8 cellular contexts compared by ENCODE assay signal in the genomic region with DNA sequence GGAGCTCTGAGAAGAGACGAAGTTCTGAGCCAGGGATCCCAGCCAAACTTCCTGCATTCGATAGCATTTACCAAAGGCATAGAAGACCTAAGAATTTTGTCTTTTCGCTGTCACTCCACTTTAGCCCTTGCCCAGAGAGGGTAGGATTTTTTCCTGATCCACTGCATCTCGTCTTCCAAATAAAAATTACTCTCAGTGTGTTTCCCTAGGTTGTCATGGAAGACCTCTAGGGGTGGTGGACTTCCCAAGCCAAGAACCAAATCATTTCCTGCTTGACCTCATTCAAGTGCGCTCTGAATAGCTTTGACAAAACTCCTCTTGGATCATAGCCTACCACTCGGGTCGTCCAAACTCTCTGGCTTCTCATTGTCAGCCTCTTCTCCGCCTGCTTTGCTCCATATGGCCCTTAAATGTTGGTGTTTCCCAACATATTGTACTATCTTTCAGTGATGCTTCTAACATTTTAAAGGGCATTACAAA. TPM values are rescaled to one million over a fixed set of nuclear protein-coding genes. Genes with fewer than 3 reads are reported as not detected.
DNase-seq lines count a peak whose midpoint lies in the region; ATAC-seq and TF ChIP-seq lines count a peak whose summit lies in the region.

No MANE protein-coding gene starts in this region.

- BruUV-seq in OCI-LY7 (replicated peaks; lab: Mats Ljungman, UMichigan), result no TSS peak

- peaks cover 27% of the 10 kb centered on the region for H3K79me2 ChIP-seq in OCI-LY7 (ENCODE audit: insufficient read depth, low read depth, low read length)

- no peak overlapping the region for H2BK120ac ChIP-seq in neuronal stem cell (ENCODE audit: low read depth, low read length)

- H3K18ac ChIP-seq in neuronal stem cell (ENCODE audit: low read length), result no peak overlapping the region

- no CpG with 5 or more reads among the region's 8 CpGs for WGBS in neuronal stem cell (ENCODE audit: extremely low coverage in 2 of 2, insufficient read length in 2 of 2, insufficient replicate concordance in 1 of 2), 2 donors

- H3K36me3 ChIP-seq in OCI-LY7 (ENCODE audit: insufficient read depth, low read length) (peaks cover 67% of the 10 kb centered on the region), neuronal stem cell (replicated peaks in 1 of 2; ENCODE audit: control insufficient read depth in 2 of 2, insufficient read depth in 2 of 2, low read length in 2 of 2) (peaks cover 2 to 49% of the 10 kb centered on the region in 2 donors)

- H4K20me1 ChIP-seq in OCI-LY7 (ENCODE audit: insufficient read depth, low read length), result peaks cover 21% of the 10 kb centered on the region; the same call in 1 of the 2 replicates

- no peak overlapping the region for H2AK5ac ChIP-seq in neuronal stem cell (ENCODE audit: low read depth, low read length)

- peaks cover 6% of the 10 kb centered on the region; the same call in 1 of the 2 replicates for H3K9me3 ChIP-seq in OCI-LY7 (ENCODE audit: low read length)
- H3K9me3 ChIP-seq in neuronal stem cell (replicated peaks in 1 of 2; ENCODE audit: control insufficient read depth in 2 of 2, insufficient read depth in 1 of 2, low read depth in 1 of 2, low read length in 2 of 2), result peaks cover 2 to 5% of the 10 kb centered on the region in 2 donors

- peak; percentile 60 for DNase-seq in GM04503 (ENCODE audit: low read depth)
- DNase-seq in OCI-LY7 (ENCODE audit: low spot score), result no peak
- DNase-seq in epithelial cell of proximal tubule (ENCODE audit: low read depth), result no peak
- no peak for DNase-seq in neuronal stem cell (ENCODE audit: low spot score)
- no peak for DNase-seq in D341Med (ENCODE audit: low spot score)
- no peak for DNase-seq in inferior parietal cortex (ENCODE audit: extremely low spot score)
- DNase-seq in A172 (ENCODE audit: low spot score), result no peak

- H3K4ac ChIP-seq in neuronal stem cell (ENCODE audit: low read length), result no peak overlapping the region

- H3K79me1 ChIP-seq in neuronal stem cell (ENCODE audit: low read depth, low read length), result peaks cover 5% of the 10 kb centered on the region

- no peak overlapping the region for H3K14ac ChIP-seq in neuronal stem cell (ENCODE audit: low read length)

- no peak overlapping the region for H3K23ac ChIP-seq in neuronal stem cell (ENCODE audit: low read depth, low read length, poor library complexity)

- H3K27ac ChIP-seq in OCI-LY7 (ENCODE audit: low read depth, low read length, poor library complexity, severe bottlenecking) (no peak overlapping the region), neuronal stem cell (replicated peaks; ENCODE audit: low read length) (no peak overlapping the region)

- H4K8ac ChIP-seq in neuronal stem cell (ENCODE audit: low read depth, low read length), result no peak overlapping the region

- no peak overlapping the region for H2BK15ac ChIP-seq in neuronal stem cell (ENCODE audit: low read length)

- H3K9ac ChIP-seq in neuronal stem cell (ENCODE audit: low read depth, low read length, poor library complexity), result no peak overlapping the region

- POLR2A ChIA-PET in OCI-LY7 (lab: Charles Lee), result interaction anchor here (0.9 to 2.9 kb wide), 10 partner anchors 8 to 1499 kb away, joined by 3 to 34 read pairs (median 4); a partner anchor contains a TSS

- H3K27me3 ChIP-seq in neuronal stem cell (ENCODE audit: control insufficient read depth in 3 of 3, insufficient read depth in 3 of 3, low read depth in 1 of 3, low read length in 3 of 3), result no peaks in the 10 kb centered on the region

- intact Hi-C loops in OCI-LY7 (cut with micrococcal nuclease; ENCODE audit: unreplicated experiment), result loop anchor here (2.0 to 5.0 kb wide), 3 partner anchors 15 to 315 kb away; a partner anchor contains a TSS

- H3K4me2 ChIP-seq in OCI-LY7 (ENCODE audit: low read length), result peak overlapping the region; percentile 37; the same call in 1 of the 2 replicates
- H3K4me2 ChIP-seq in neuronal stem cell (ENCODE audit: insufficient read depth, low read length, poor library complexity, severe bottlenecking), result no peak overlapping the region

- ATAC-seq in GM21381 (IDR thresholded peaks at IDR 0.05; ENCODE audit: unreplicated experiment), result no peak

- peak overlapping the region; percentile 70; the same call in 1 of the 2 replicates for H2AFZ ChIP-seq in OCI-LY7 (ENCODE audit: low read length)
- peak overlapping the region; percentile 95 for H2AFZ ChIP-seq in neuronal stem cell (ENCODE audit: low read length)

- no peak overlapping the region for H2BK12ac ChIP-seq in neuronal stem cell (ENCODE audit: low read length)

- no peak overlapping the region for H4K91ac ChIP-seq in neuronal stem cell (ENCODE audit: low read depth, low read length, poor library complexity)

- H3K9me2 ChIP-seq in OCI-LY7 (ENCODE audit: insufficient read depth, low read length), result no peaks in the 10 kb centered on the region

- CTCF ChIA-PET in OCI-LY7 (lab: Charles Lee; ENCODE audit: unreplicated experiment), result interaction anchor here (0.6 to 2.1 kb wide), 9 partner anchors 8 to 33 kb away, joined by 3 to 9 read pairs (median 4); a partner anchor contains a TSS

- H2BK5ac ChIP-seq in neuronal stem cell (ENCODE audit: low read length), result no peak overlapping the region

- TF ChIP-seq CTCF in OCI-LY7 (conservative IDR thresholded peaks at IDR 0.05; ENCODE audit: low read length) (peak; percentile 50; the same call in 1 of the 2 replicates), epithelial cell of proximal tubule (conservative IDR thresholded peaks at IDR 0.05; ENCODE audit: low read depth, low read length) (no peak)

- peaks cover 19% of the 10 kb centered on the region for H3K4me1 ChIP-seq in OCI-LY7 (ENCODE audit: insufficient read depth, low read length, poor library complexity, severe bottlenecking)
- H3K4me1 ChIP-seq in neuronal stem cell (ENCODE audit: control insufficient read depth in 2 of 2, insufficient read depth in 1 of 2, low read depth in 1 of 2, low read length in 2 of 2), result peaks cover 4 to 11% of the 10 kb centered on the region in 2 donors

- H3K4me3 ChIP-seq in OCI-LY7 (ENCODE audit: low read depth, low read length, poor library complexity, severe bottlenecking) (no peak overlapping the region), epithelial cell of proximal tubule (ENCODE audit: low read depth, low read length) (peak overlapping the region; percentile 62), neuronal stem cell (ENCODE audit: low read length in 2 of 2) (peak overlapping the region in 1 of 2 donors; percentile 95)

RNA-seq across cellular contexts. Expression of a gene that starts 0.4 kb away (rescaled TPM):
- 35.6 and 55.3 TPM in 2 replicates for total RNA-seq in OCI-LY7 (2014; rRNA removed; shearing (Covaris generic))
- total RNA-seq in OCI-LY7 (2022) (33.0 and 37.4 TPM in 2 replicates), epithelial cell of proximal tubule (15.4 and 19.2 TPM in 2 replicates)
- 34.5 TPM for polyA plus RNA-seq in neuronal stem cell (2013, experiment 1 of 2)
- polyA plus RNA-seq in neuronal stem cell (2013, experiment 2 of 2), result 35.0 TPM
- total RNA-seq in A172 (2014; rRNA removed; shearing (Covaris generic)), result 13.0 and 19.7 TPM in 2 replicates

RNA-seq across cellular contexts. Expression of a gene that starts 16.5 kb away (rescaled TPM):
- 10.6 and 17.4 TPM in 2 replicates for total RNA-seq in OCI-LY7 (2014; rRNA removed; shearing (Covaris generic))
- total RNA-seq in OCI-LY7 (2022) (29.0 and 32.5 TPM in 2 replicates), epithelial cell of proximal tubule (49.2 and 87.9 TPM in 2 replicates)
- polyA plus RNA-seq in neuronal stem cell (2013, experiment 1 of 2), result 8.7 TPM
- 8.7 TPM for polyA plus RNA-seq in neuronal stem cell (2013, experiment 2 of 2)
- total RNA-seq in A172 (2014; rRNA removed; shearing (Covaris generic)), result 14.5 and 15.1 TPM in 2 replicates

RNA-seq across cellular contexts. Expression of a gene that starts 59.1 kb away (rescaled TPM):
- total RNA-seq in OCI-LY7 (2014; rRNA removed; shearing (Covaris generic)), result not detected in 2 replicates
- total RNA-seq in OCI-LY7 (2022) (not detected in 2 replicates), epithelial cell of proximal tubule (2.9 and 4.7 TPM in 2 replicates)
- 6.4 TPM for polyA plus RNA-seq in neuronal stem cell (2013, experiment 1 of 2)
- 6.2 TPM for polyA plus RNA-seq in neuronal stem cell (2013, experiment 2 of 2)
- 2.9 and 4.2 TPM in 2 replicates for total RNA-seq in A172 (2014; rRNA removed; shearing (Covaris generic))
